ENCODE assay signal across 26 cellular contexts in genomic region chr9:120398286-120398685, GRCh38.
"Had no signal": no experiment of that assay in that cellular context is flagged by ENCODE, and none has a peak within 500 bp of the region (broad histone marks: within the 10 kb centered on the region; RNA-seq: fewer than 3 reads in every experiment).

No MANE protein-coding gene starts in this region.

- H3K79me2 ChIP-seq: hepatocyte had no signal

- H3K27me3 Mint-ChIP-seq: memory B cell; naive B cell; natural killer cell treated with Interleukin-12 subunit alpha and Interleukin-12 subunit beta and Interleukin-15 and Interleukin-18, amount 100 ng/mL, for 72 hours had no signal

- H3K4me3 Mint-ChIP-seq: memory B cell; naive B cell; natural killer cell treated with Interleukin-12 subunit alpha and Interleukin-12 subunit beta and Interleukin-15 and Interleukin-18, amount 100 ng/mL, for 72 hours; neural crest cell; stimulated activated effector memory CD8-positive, alpha-beta T cell treated with anti-CD3 and anti-CD28 coated beads, Interleukin-12 subunit alpha, Interleukin-12 subunit beta, amount 100 ng/mL, for 72 hours had no signal

- H3K9me3 ChIP-seq: colonic mucosa, gastroesophageal sphincter, heart left ventricle, neutrophil, prostate gland, right atrium auricular region, stomach, thyroid gland, vagina had no signal

- DNase-seq: colonic mucosa; dermis blood vessel endothelial cell; effector memory CD4-positive, alpha-beta T cell; foreskin keratinocyte; heart left ventricle; kidney; naive B cell; stimulated activated CD4-positive, alpha-beta T cell treated with anti-CD3 and anti-CD28 coated beads, Interleukin-2, amount 100 ng/mL, for 24 hours; stimulated activated CD4-positive, alpha-beta T cell treated with anti-CD3 and anti-CD28 coated beads, Interleukin-4, amount 100 ng/mL, for 24 hours; stimulated activated naive CD4-positive, alpha-beta T cell treated with Interleukin-2 at 50 U/mL for 16 hours; stomach; thyroid gland; trophoblast cell had no signal

- ATAC-seq: foreskin keratinocyte; gastroesophageal sphincter; heart left ventricle; left lobe of liver; natural killer cell treated with Interleukin-12 subunit alpha and Interleukin-12 subunit beta and Interleukin-15 and Interleukin-18, amount 100 ng/mL, for 72 hours; sciatic nerve; stimulated activated effector memory CD8-positive, alpha-beta T cell treated with anti-CD3 and anti-CD28 coated beads, Interleukin-12 subunit alpha, Interleukin-12 subunit beta, amount 100 ng/mL, for 72 hours had no signal

- H3K27me3 ChIP-seq: colonic mucosa, foreskin keratinocyte, gastroesophageal sphincter, heart left ventricle, hepatocyte, neutrophil, right atrium auricular region, stomach, thyroid gland, vagina had no signal

- H3K4me1 Mint-ChIP-seq: naive B cell, neural crest cell had no signal

- H3K4me3 ChIP-seq: colonic mucosa, gastroesophageal sphincter, heart left ventricle, hepatocyte, lung, prostate gland, right atrium auricular region, stomach, thyroid gland, vagina had no signal

- H2AFZ ChIP-seq: hepatocyte had no signal

- H3K27ac ChIP-seq: colonic mucosa, foreskin keratinocyte, gastroesophageal sphincter, heart left ventricle, hepatocyte, neutrophil, prostate gland, right atrium auricular region, stomach, thyroid gland, vagina had no signal

- H3K36me3 ChIP-seq: colonic mucosa had no signal

- H3K4me1 ChIP-seq: colonic mucosa, gastroesophageal sphincter, prostate gland, stomach, thyroid gland, vagina had no signal

- H3K4me2 ChIP-seq: hepatocyte had no signal

- H3K27ac Mint-ChIP-seq: memory B cell; natural killer cell treated with Interleukin-12 subunit alpha and Interleukin-12 subunit beta and Interleukin-15 and Interleukin-18, amount 100 ng/mL, for 72 hours; stimulated activated effector memory CD8-positive, alpha-beta T cell treated with anti-CD3 and anti-CD28 coated beads, Interleukin-12 subunit alpha, Interleukin-12 subunit beta, amount 100 ng/mL, for 72 hours had no signal
